ENCODE assay signal across 1 cellular context in the genomic region with DNA sequence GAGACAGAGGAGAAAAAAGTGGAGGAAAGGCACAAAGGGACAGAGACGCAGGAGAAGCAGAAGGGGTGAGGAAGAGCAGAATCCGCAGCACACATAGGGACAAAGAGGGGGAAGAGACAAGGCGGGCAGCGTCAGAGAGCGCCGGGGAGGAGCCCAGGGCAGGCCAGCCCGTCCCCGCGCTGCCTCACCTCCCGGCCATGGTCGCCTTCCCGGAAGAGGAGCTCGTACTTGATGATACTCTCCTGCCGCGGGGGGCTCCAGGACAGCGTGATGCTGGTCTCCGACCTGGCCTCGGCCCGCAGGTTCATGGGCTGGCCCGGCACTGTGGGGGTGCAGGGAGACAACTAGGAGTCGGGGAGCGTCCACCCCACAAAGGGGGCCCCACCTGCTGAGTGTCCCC.
TF ChIP-seq lines count a peak whose summit lies in the region.

No MANE protein-coding gene starts in this region.

TF ChIP-seq in GM23338, 12 proteins besides CTCF, POLR2A, EP300 and RAD21 (continued from another document):
- TF ChIP-seq NANOG (IDR thresholded peaks at IDR 0.05; ENCODE audit: borderline replicate concordance) (no peak), EZH2 (IDR thresholded peaks at IDR 0.05; ENCODE audit: low read depth, unreplicated experiment) (no peak), CREB1 (CRISPR knock-in tag; IDR thresholded peaks at IDR 0.05; ENCODE audit: low read depth) (no peak), ZNF462 (CRISPR knock-in tag; IDR thresholded peaks at IDR 0.05) (no peak), EZH2phosphoT487 (IDR thresholded peaks at IDR 0.05; ENCODE audit: unreplicated experiment) (no peak), STAT1 (IDR thresholded peaks at IDR 0.05; ENCODE audit: unreplicated experiment) (no peak), ZNF331 (CRISPR knock-in tag; IDR thresholded peaks at IDR 0.05; ENCODE audit: low read depth) (no peak)
- TF ChIP-seq, protein P1, sequence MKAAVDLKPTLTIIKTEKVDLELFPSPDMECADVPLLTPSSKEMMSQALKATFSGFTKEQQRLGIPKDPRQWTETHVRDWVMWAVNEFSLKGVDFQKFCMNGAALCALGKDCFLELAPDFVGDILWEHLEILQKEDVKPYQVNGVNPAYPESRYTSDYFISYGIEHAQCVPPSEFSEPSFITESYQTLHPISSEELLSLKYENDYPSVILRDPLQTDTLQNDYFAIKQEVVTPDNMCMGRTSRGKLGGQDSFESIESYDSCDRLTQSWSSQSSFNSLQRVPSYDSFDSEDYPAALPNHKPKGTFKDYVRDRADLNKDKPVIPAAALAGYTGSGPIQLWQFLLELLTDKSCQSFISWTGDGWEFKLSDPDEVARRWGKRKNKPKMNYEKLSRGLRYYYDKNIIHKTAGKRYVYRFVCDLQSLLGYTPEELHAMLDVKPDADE (IDR thresholded peaks at IDR 0.05) = no peak
